Comparison of ENCODE assay signal across 1 cellular context in genomic region chr5:55601209-55601618, GRCh38.
TF ChIP-seq lines count a peak whose summit lies in the region.

No MANE protein-coding gene starts in this region.

TF ChIP-seq in HEK293, 187 proteins besides CTCF, POLR2A, EP300 and RAD21 (continued from another document and continues in another):
- TF ChIP-seq AEBP2 (tag by site-specific recombination; IDR thresholded peaks at IDR 0.05; ENCODE audit: borderline replicate concordance) (no peak), BCL11A (tag by site-specific recombination; IDR thresholded peaks at IDR 0.05; ENCODE audit: low read depth) (no peak), ZNF24 (tag by site-specific recombination; IDR thresholded peaks at IDR 0.05) (no peak), ZNF274 (IDR thresholded peaks at IDR 0.05; ENCODE audit: low read length) (no peak), ZNF274 (tag by site-specific recombination; IDR thresholded peaks at IDR 0.05; ENCODE audit: borderline replicate concordance) (no peak), GLIS2 (tag by site-specific recombination; IDR thresholded peaks at IDR 0.05) (no peak), ZNF76 (tag by site-specific recombination; IDR thresholded peaks at IDR 0.05; ENCODE audit: borderline replicate concordance, low read depth) (no peak), ZSCAN5A (tag by site-specific recombination; IDR thresholded peaks at IDR 0.05) (no peak), ZFHX2 (tag by site-specific recombination; conservative IDR thresholded peaks at IDR 0.05) (no peak), ZSCAN4 (tag by site-specific recombination; IDR thresholded peaks at IDR 0.05) (no peak), ZBTB8A (tag by site-specific recombination; IDR thresholded peaks at IDR 0.05) (no peak), PRDM10 (tag by site-specific recombination; IDR thresholded peaks at IDR 0.05) (peak; percentile 54; the same call in 1 of the 2 replicates), ZNF645 (tag by site-specific recombination; IDR thresholded peaks at IDR 0.05) (no peak), ZNF133 (tag by site-specific recombination; IDR thresholded peaks at IDR 0.05) (no peak), ZNF549 (tag by site-specific recombination; IDR thresholded peaks at IDR 0.05) (no peak), ZNF19 (tag by site-specific recombination; IDR thresholded peaks at IDR 0.05; ENCODE audit: low read depth) (no peak), ZNF112 (tag by site-specific recombination; IDR thresholded peaks at IDR 0.05) (no peak), ZNF366 (tag by site-specific recombination; conservative IDR thresholded peaks at IDR 0.05) (no peak), ZBTB49 (tag by site-specific recombination; IDR thresholded peaks at IDR 0.05; ENCODE audit: low read depth) (no peak), BCL11B (tag by site-specific recombination; IDR thresholded peaks at IDR 0.05; ENCODE audit: low read depth) (no peak), ZNF639 (tag by site-specific recombination; IDR thresholded peaks at IDR 0.05) (no peak), ZBTB11 (tag by site-specific recombination; conservative IDR thresholded peaks at IDR 0.05; ENCODE audit: low read depth) (no peak), ZNF169 (tag by site-specific recombination; IDR thresholded peaks at IDR 0.05) (no peak), ZNF341 (tag by site-specific recombination; IDR thresholded peaks at IDR 0.05; ENCODE audit: low read depth) (no peak), ZBTB20 (tag by site-specific recombination; IDR thresholded peaks at IDR 0.05) (0 out of 2 replicates have a peak, but pooled peaks have one; percentile 33), ZNF416 (tag by site-specific recombination; IDR thresholded peaks at IDR 0.05) (no peak), ZNF510 (tag by site-specific recombination; IDR thresholded peaks at IDR 0.05; ENCODE audit: insufficient replicate concordance) (no peak), ZNF23 (tag by site-specific recombination; IDR thresholded peaks at IDR 0.05; ENCODE audit: borderline replicate concordance) (no peak), ZXDB (tag by site-specific recombination; IDR thresholded peaks at IDR 0.05) (no peak), ZNF555 (tag by site-specific recombination; conservative IDR thresholded peaks at IDR 0.05) (no peak), TSHZ1 (tag by site-specific recombination; IDR thresholded peaks at IDR 0.05; ENCODE audit: borderline replicate concordance) (0 out of 2 replicates have a peak, but pooled peaks have one; percentile 26), ZNF791 (tag by site-specific recombination; IDR thresholded peaks at IDR 0.05) (no peak), ZNF585B (tag by site-specific recombination; IDR thresholded peaks at IDR 0.05) (no peak), PRDM6 (tag by site-specific recombination; IDR thresholded peaks at IDR 0.05) (peak; percentile 75), SCRT1 (tag by site-specific recombination; IDR thresholded peaks at IDR 0.05; ENCODE audit: borderline replicate concordance) (no peak), ZFP3 (tag by site-specific recombination; IDR thresholded peaks at IDR 0.05; ENCODE audit: low read depth) (no peak), GLIS1 (tag by site-specific recombination; IDR thresholded peaks at IDR 0.05) (peak; percentile 59)
